In genomic region chr1:237763137-237763536, GRCh38 we compare ENCODE assay signal across 26 cellular contexts.
"Had no signal": no experiment of that assay in that cellular context is flagged by ENCODE, and none has a peak within 500 bp of the region (broad histone marks: within the 10 kb centered on the region; RNA-seq: fewer than 3 reads in every experiment).

No MANE protein-coding gene starts in this region.

- H3K27ac Mint-ChIP-seq: activated CD4-positive, alpha-beta T cell treated with anti-CD3 and anti-CD28 coated beads, Interleukin-2, amount 10 ng/mL, durations not matched to agents 7 days and 5 days; activated CD8-positive, alpha-beta T cell treated with anti-CD3 and anti-CD28 coated beads, Interleukin-2, amount 10 ng/mL, durations not matched to agents 7 days and 5 days; activated naive CD4-positive, alpha-beta T cell treated with anti-CD3 and anti-CD28 coated beads for 36 hours; activated naive CD4-positive, alpha-beta T cell treated with anti-CD3 and anti-CD28 coated beads, Interleukin-2, amount 50 U/mL, for 72 hours; activated T-helper 1 cell treated with anti-CD3 and anti-CD28 coated beads, Interleukin-12 subunit alpha, Interleukin-12 subunit beta, Interleukin-2, Interleukin-4 antibody, amounts not matched to agents 30 ng/mL and 10 ng/mL and 1 ng/mL, durations not matched to agents 14 hours and 24 hours and 36 hours; IgD-negative memory B cell had no signal

- H3K4me1 Mint-ChIP-seq: activated CD4-positive, alpha-beta T cell treated with anti-CD3 and anti-CD28 coated beads, Interleukin-2, amount 10 ng/mL, durations not matched to agents 7 days and 5 days; central memory CD8-positive, alpha-beta T cell; IgD-negative memory B cell had no signal

- ATAC-seq: activated CD8-positive, alpha-beta T cell treated with anti-CD3 and anti-CD28 coated beads, Interleukin-2, amount 10 ng/mL, durations not matched to agents 7 days and 5 days; activated naive CD4-positive, alpha-beta T cell treated with anti-CD3 and anti-CD28 coated beads, Interleukin-2, amount 50 U/mL, for 72 hours; activated T-cell treated with anti-CD3 and anti-CD28 coated beads, Interleukin-2, amount 50 U/mL, for 4 hours; PC-3 had no signal

- H3K27me3 Mint-ChIP-seq: activated CD4-positive, alpha-beta T cell treated with anti-CD3 and anti-CD28 coated beads, Interleukin-2, amount 10 ng/mL, durations not matched to agents 7 days and 5 days; brain; central memory CD8-positive, alpha-beta T cell; IgD-negative memory B cell had no signal

- H3K4me1 ChIP-seq: adrenal gland, Peyer's patch had no signal

- H3K4me3 ChIP-seq: adrenal gland, Peyer's patch had no signal

- H3K27me3 ChIP-seq: adrenal gland, Peyer's patch had no signal

- H3K4me3 Mint-ChIP-seq: activated CD4-positive, alpha-beta T cell treated with anti-CD3 and anti-CD28 coated beads, Interleukin-2, amount 10 ng/mL, durations not matched to agents 7 days and 5 days; activated CD8-positive, alpha-beta T cell treated with anti-CD3 and anti-CD28 coated beads, Interleukin-2, amount 10 ng/mL, durations not matched to agents 7 days and 5 days; activated naive CD4-positive, alpha-beta T cell treated with anti-CD3 and anti-CD28 coated beads for 36 hours; activated T-cell treated with anti-CD3 and anti-CD28 coated beads, Interleukin-2, amount 50 U/mL, for 4 hours; activated T-helper 1 cell treated with anti-CD3 and anti-CD28 coated beads, Interleukin-12 subunit alpha, Interleukin-12 subunit beta, Interleukin-2, Interleukin-4 antibody, amounts not matched to agents 30 ng/mL and 10 ng/mL and 1 ng/mL, durations not matched to agents 14 hours and 24 hours and 36 hours; brain; central memory CD8-positive, alpha-beta T cell; IgD-negative memory B cell had no signal

- DNase-seq: activated CD4-positive, alpha-beta T cell treated with anti-CD3 and anti-CD28 coated beads, Interleukin-2, amount 10 ng/mL, durations not matched to agents 7 days and 5 days; activated CD4-positive, alpha-beta T cell treated with anti-CD3 and anti-CD28 coated beads, Interleukin-2, amount 50 U/mL, for 48 hours; activated CD8-positive, alpha-beta T cell treated with anti-CD3 and anti-CD28 coated beads, Interleukin-2, amount 10 ng/mL, durations not matched to agents 7 days and 5 days; activated gamma-delta T cell treated with Interleukin-2 at 50 U/mL for 16 hours; activated naive CD4-positive, alpha-beta T cell treated with anti-CD3 and anti-CD28 coated beads for 36 hours; activated T-cell treated with anti-CD3 and anti-CD28 coated beads, Interleukin-2, amount 50 U/mL, for 4 hours; adrenal gland; Karpas-422; KBM-7; NCI-H1436 treated with DMSO at 0.1 percent for 48 hours; NCI-H1694 treated with DMSO at 0.1 percent for 48 hours; NCI-H2029; NCI-H345; NCI-H748 treated with DMSO at 0.1 percent for 48 hours; NK-92 treated with Interleukin-12 subunit alpha and Interleukin-12 subunit beta, amount 100 ng/mL, for 24 hours; PC-3; Peyer's patch; RPMI8226; SW 1271; T-helper 1 cell; T1000 had no signal

- H3K36me3 ChIP-seq: adrenal gland, Peyer's patch had no signal

- H3K9me3 ChIP-seq: adrenal gland, Peyer's patch had no signal

- H3K9me3 Mint-ChIP-seq: activated CD4-positive, alpha-beta T cell treated with anti-CD3 and anti-CD28 coated beads, Interleukin-2, amount 10 ng/mL, durations not matched to agents 7 days and 5 days; activated naive CD4-positive, alpha-beta T cell treated with anti-CD3 and anti-CD28 coated beads for 36 hours; activated T-cell treated with anti-CD3 and anti-CD28 coated beads, Interleukin-2, amount 50 U/mL, for 4 hours; activated T-helper 1 cell treated with anti-CD3 and anti-CD28 coated beads, Interleukin-12 subunit alpha, Interleukin-12 subunit beta, Interleukin-2, Interleukin-4 antibody, amounts not matched to agents 30 ng/mL and 10 ng/mL and 1 ng/mL, durations not matched to agents 14 hours and 24 hours and 36 hours; brain had no signal

- H3K27ac ChIP-seq: adrenal gland, Peyer's patch had no signal

- H3K36me3 Mint-ChIP-seq: activated naive CD4-positive, alpha-beta T cell treated with anti-CD3 and anti-CD28 coated beads, Interleukin-2, amount 50 U/mL, for 72 hours; brain; IgD-negative memory B cell had no signal
